Comparison of ENCODE assay signal across 8 cellular contexts in genomic region chr1:230379928-230380327, GRCh38. TPM values are rescaled to one million over a fixed set of nuclear protein-coding genes. Genes with fewer than 3 reads are reported as not detected.
"Had no signal": no experiment of that assay in that cellular context is flagged by ENCODE, and none has a peak within 500 bp of the region (broad histone marks: within the 10 kb centered on the region; RNA-seq: fewer than 3 reads in every experiment).

No MANE protein-coding gene starts in this region.

- H3K36me3 ChIP-seq: HAP-1 had no signal

- H3K4me2 ChIP-seq: GM23338 had no signal

- H3K4me3 ChIP-seq: GM23338, HAP-1, K562 had no signal

- H3K4me1 ChIP-seq: HAP-1 had no signal

- H2AFZ ChIP-seq: GM23338 had no signal

- DNase-seq: H7, HFFc6, IMR-90 had no signal

- ATAC-seq: GM23338, HCT116, K562 had no signal

- H3K4me3 Mint-ChIP-seq: GM23338, HFFc6 had no signal

- H3K27ac Mint-ChIP-seq: GM23338, HFFc6 had no signal

RNA-seq across cellular contexts. Expression of gene PGBD5, which starts 46.2 kb away (rescaled TPM):
- total RNA-seq: HT-29 had no signal
